ENCODE assay signal across 16 cellular contexts in genomic region chr5:27996665-27997064, GRCh38.
"Had no signal": no experiment of that assay in that cellular context is flagged by ENCODE, and none has a peak within 500 bp of the region (broad histone marks: within the 10 kb centered on the region; RNA-seq: fewer than 3 reads in every experiment).

No MANE protein-coding gene starts in this region.

- H3K27ac Mint-ChIP-seq: T-helper 17 cell had no signal

- DNase-seq: Kasumi-1, KBM-7, MV-4-11, NCI-H1092, NCI-H1436, NCI-H187, NCI-H2029, NCI-H2171 treated with DMSO at 0.1 percent for 48 hours, NCI-H524, NCI-H526 treated with DMSO at 0.1 percent for 48 hours, NCI-H748 treated with DMSO at 0.1 percent for 48 hours, RPMI8226, SHP77, SK-N-SH, T-helper 1 cell, T-helper 17 cell had no signal

- H3K9ac ChIP-seq: SK-N-SH had no signal

- ATAC-seq: T-helper 17 cell had no signal

- H3K27me3 Mint-ChIP-seq: T-helper 17 cell had no signal

- H3K4me2 ChIP-seq: SK-N-SH had no signal

- H3K9me3 ChIP-seq: SK-N-SH had no signal

- H3K4me3 Mint-ChIP-seq: T-helper 17 cell had no signal

- H3K4me1 Mint-ChIP-seq: T-helper 17 cell had no signal
